In genomic region chr16:16148755-16149154, GRCh38 we compare ENCODE assay signal across 26 cellular contexts.
DNase-seq lines count a peak whose midpoint lies in the region; ATAC-seq lines count a peak whose summit lies in the region.
"Had no signal": no experiment of that assay in that cellular context is flagged by ENCODE, and none has a peak within 500 bp of the region (broad histone marks: within the 10 kb centered on the region; RNA-seq: fewer than 3 reads in every experiment).

No MANE protein-coding gene starts in this region.

- ATAC-seq in HG03520 (IDR thresholded peaks at IDR 0.05; ENCODE audit: unreplicated experiment): no peak
- ATAC-seq: activated CD4-positive, alpha-beta T cell treated with anti-CD3 and anti-CD28 coated beads for 36 hours; gastrocnemius medialis; K562; psoas muscle; stimulated activated memory B cell treated with anti-CD40 and anti-IgM and Interleukin-4, amounts not matched to agents 10 μg/mL and 1 μg/mL and 100 μg/mL, for 72 hours had no signal

- CTCF ChIA-PET in CD8-positive, alpha-beta memory T cell (lab: Charles Lee): no interaction called here

- no peak overlapping the region for H3K4me3 Mint-ChIP-seq in CD8-positive, alpha-beta memory T cell
- H3K4me3 Mint-ChIP-seq: activated CD4-positive, alpha-beta T cell treated with anti-CD3 and anti-CD28 coated beads for 36 hours; activated T-cell treated with anti-CD3 and anti-CD28 coated beads, Interleukin-2, amount 50 U/mL, for 24 hours; stimulated activated memory B cell treated with anti-CD40 and anti-IgM and Interleukin-4, amounts not matched to agents 10 μg/mL and 1 μg/mL and 100 μg/mL, for 72 hours had no signal

- H3K27me3 ChIP-seq in NT2/D1 (ENCODE audit: insufficient read depth, insufficient read length): no peaks in the 10 kb centered on the region
- H3K27me3 ChIP-seq in CD8-positive, alpha-beta memory T cell (ENCODE audit: insufficient read depth, low read length, poor library complexity, severe bottlenecking): no peaks in the 10 kb centered on the region
- H3K27me3 ChIP-seq: adrenal gland, brain microvascular endothelial cell, gastrocnemius medialis, Peyer's patch had no signal

- H3K36me3 ChIP-seq in NT2/D1 (ENCODE audit: insufficient read depth, insufficient read length, low read length): peaks cover 11% of the 10 kb centered on the region
- no peaks in the 10 kb centered on the region for H3K36me3 ChIP-seq in CD8-positive, alpha-beta memory T cell (ENCODE audit: insufficient read depth, low read length)
- H3K36me3 ChIP-seq: gastrocnemius medialis had no signal

- POLR2A ChIA-PET in CD8-positive, alpha-beta memory T cell (lab: Charles Lee): no interaction called here

- no peaks in the 10 kb centered on the region for H3K27me3 Mint-ChIP-seq in CD8-positive, alpha-beta memory T cell
- H3K27me3 Mint-ChIP-seq: activated CD4-positive, alpha-beta T cell treated with anti-CD3 and anti-CD28 coated beads for 36 hours; activated T-cell treated with anti-CD3 and anti-CD28 coated beads, Interleukin-2, amount 50 U/mL, for 24 hours; stimulated activated memory B cell treated with anti-CD40 and anti-IgM and Interleukin-4, amounts not matched to agents 10 μg/mL and 1 μg/mL and 100 μg/mL, for 72 hours had no signal

- no peaks in the 10 kb centered on the region for H3K9me3 Mint-ChIP-seq in CD8-positive, alpha-beta memory T cell
- H3K9me3 Mint-ChIP-seq: activated T-cell treated with anti-CD3 and anti-CD28 coated beads, Interleukin-2, amount 50 U/mL, for 24 hours; stimulated activated memory B cell treated with anti-CD40 and anti-IgM and Interleukin-4, amounts not matched to agents 10 μg/mL and 1 μg/mL and 100 μg/mL, for 72 hours had no signal

- H3K9me3 ChIP-seq in NT2/D1 (ENCODE audit: insufficient read depth, low read length): no peaks in the 10 kb centered on the region
- no peaks in the 10 kb centered on the region for H3K9me3 ChIP-seq in CD8-positive, alpha-beta memory T cell (ENCODE audit: low read length)
- H3K9me3 ChIP-seq: adrenal gland, gastrocnemius medialis, Peyer's patch, psoas muscle, thoracic aorta had no signal

- H3K9ac ChIP-seq in NT2/D1 (ENCODE audit: insufficient read length, low read depth): no peak overlapping the region

- intact Hi-C loops in posterior vena cava (cut with DNase I): no loop called here

- no peaks in the 10 kb centered on the region for H3K4me1 Mint-ChIP-seq in CD8-positive, alpha-beta memory T cell
- H3K4me1 Mint-ChIP-seq: activated CD4-positive, alpha-beta T cell treated with anti-CD3 and anti-CD28 coated beads for 36 hours; stimulated activated memory B cell treated with anti-CD40 and anti-IgM and Interleukin-4, amounts not matched to agents 10 μg/mL and 1 μg/mL and 100 μg/mL, for 72 hours had no signal

- H3K27ac Mint-ChIP-seq in CD8-positive, alpha-beta memory T cell: no peak overlapping the region
- H3K27ac Mint-ChIP-seq: activated CD4-positive, alpha-beta T cell treated with anti-CD3 and anti-CD28 coated beads for 36 hours; activated T-cell treated with anti-CD3 and anti-CD28 coated beads, Interleukin-2, amount 50 U/mL, for 24 hours; stimulated activated memory B cell treated with anti-CD40 and anti-IgM and Interleukin-4, amounts not matched to agents 10 μg/mL and 1 μg/mL and 100 μg/mL, for 72 hours had no signal

- no peak overlapping the region for H3K4me3 ChIP-seq in NT2/D1 (ENCODE audit: insufficient read length, low read depth)
- H3K4me3 ChIP-seq in CD8-positive, alpha-beta memory T cell (ENCODE audit: low read length): no peak overlapping the region
- H3K4me3 ChIP-seq: adrenal gland, gastrocnemius medialis, K562, Peyer's patch, psoas muscle, smooth muscle cell, thoracic aorta had no signal

- H3K27ac ChIP-seq in CD8-positive, alpha-beta memory T cell (ENCODE audit: low read depth, low read length): no peak overlapping the region
- H3K27ac ChIP-seq: brain microvascular endothelial cell, gastrocnemius medialis, Peyer's patch, psoas muscle, thoracic aorta had no signal

- DNase-seq in EH (ENCODE audit: low read depth): peak; percentile 30
- DNase-seq in NT2/D1 (ENCODE audit: low read depth, low spot score): peak; percentile 48
- DNase-seq in iPS-NIHi11 (ENCODE audit: low spot score): peak; percentile 35
- DNase-seq in posterior vena cava (ENCODE audit: low spot score): peak; percentile 48
- DNase-seq in CD8-positive, alpha-beta memory T cell: no peak
- DNase-seq in stimulated activated CD4-positive, alpha-beta T cell treated with anti-CD3 and anti-CD28 coated beads, Interleukin-2, amount 100 ng/mL, for 48 hours: no peak
- DNase-seq: activated CD4-positive, alpha-beta T cell treated with anti-CD3 and anti-CD28 coated beads for 36 hours; activated CD8-positive, alpha-beta memory T cell treated with anti-CD3 and anti-CD28 coated beads for 24 hours; activated T-cell treated with anti-CD3 and anti-CD28 coated beads, Interleukin-2, amount 50 U/mL, for 24 hours; adrenal gland; brain microvascular endothelial cell; effector CD4-positive, alpha-beta T cell; gastrocnemius medialis; hypothalamus; MM.1S; NCI-H1694; NCI-H524 treated with DMSO at 0.1 percent for 48 hours; Peyer's patch; psoas muscle; stimulated activated CD4-positive, alpha-beta T cell treated with anti-CD3 and anti-CD28 coated beads, Interleukin-4, amount 100 ng/mL, for 1 hour; T-helper 1 cell had no signal

- H3K36me3 Mint-ChIP-seq in CD8-positive, alpha-beta memory T cell: peaks cover 0 to 25% (median 0%) of the 10 kb centered on the region in 3 donors

- H3K4me1 ChIP-seq in NT2/D1 (ENCODE audit: insufficient read depth, insufficient read length): peaks cover 15% of the 10 kb centered on the region
- no peaks in the 10 kb centered on the region for H3K4me1 ChIP-seq in CD8-positive, alpha-beta memory T cell (ENCODE audit: insufficient read depth, low read length)

Comparison
In these comparisons a context has a peak if more than half of its experiments do, and no peak if none do; other contexts are left out.
1. DNase-seq: peak in EH (single experiment), NT2/D1 (single experiment), iPS-NIHi11 (single experiment) and posterior vena cava (single experiment); none in CD8-positive, alpha-beta memory T cell (0 of 5) and stimulated activated CD4-positive, alpha-beta T cell treated with anti-CD3 and anti-CD28 coated beads, Interleukin-2, amount 100 ng/mL, for 48 hours (0 of 2).